ENCODE assay signal across 8 cellular contexts in genomic region chr5:8340739-8341344, GRCh38.
DNase-seq lines count a peak whose midpoint lies in the region; ATAC-seq lines count a peak whose summit lies in the region.

No MANE protein-coding gene starts in this region.

- peak; percentile 45 for ATAC-seq in stimulated activated naive B cell treated with anti-CD40 and anti-IgM and Interleukin-4, amounts not matched to agents 10 μg/mL and 1 μg/mL and 100 μg/mL, for 72 hours (replicated peaks)

- H3K27ac Mint-ChIP-seq in stimulated activated naive B cell treated with anti-CD40 and anti-IgM and Interleukin-4, amounts not matched to agents 10 μg/mL and 1 μg/mL and 100 μg/mL, for 72 hours: no peak overlapping the region

- H3K4me1 Mint-ChIP-seq in stimulated activated naive B cell treated with anti-CD40 and anti-IgM and Interleukin-4, amounts not matched to agents 10 μg/mL and 1 μg/mL and 100 μg/mL, for 72 hours: peaks cover 0 to 4% of the 10 kb centered on the region in 2 donors

- H3K9me3 Mint-ChIP-seq in stimulated activated naive B cell treated with anti-CD40 and anti-IgM and Interleukin-4, amounts not matched to agents 10 μg/mL and 1 μg/mL and 100 μg/mL, for 72 hours: peaks cover 2 to 4% of the 10 kb centered on the region in 2 donors

- no peaks in the 10 kb centered on the region for H3K36me3 Mint-ChIP-seq in stimulated activated naive B cell treated with anti-CD40 and anti-IgM and Interleukin-4, amounts not matched to agents 10 μg/mL and 1 μg/mL and 100 μg/mL, for 72 hours

- DNase-seq in DMS53 (lab: John Stamatoyannopoulos, UW) (peak; percentile 45), DMS53 treated with DMSO at 0.1 percent for 48 hours (lab: John Stamatoyannopoulos, UW; ENCODE audit: unreplicated experiment) (no peak), NCI-H526 treated with DMSO at 0.1 percent for 48 hours (lab: John Stamatoyannopoulos, UW) (peak; percentile 16), fibroblast of gingiva (ENCODE audit: low read depth) (peak; percentile 11), NCI-H446 treated with DMSO at 0.1 percent for 48 hours (lab: John Stamatoyannopoulos, UW) (no peak), NCI-H146 (lab: John Stamatoyannopoulos, UW) (no peak)
- no peak for DNase-seq in stimulated activated naive B cell treated with anti-CD40 and anti-IgM and Interleukin-4, amounts not matched to agents 10 μg/mL and 1 μg/mL and 100 μg/mL, for 72 hours
- no peak for DNase-seq in stimulated activated CD8-positive, alpha-beta memory T cell treated with anti-CD3 and anti-CD28 coated beads, Interleukin-4, amount 100 ng/mL, for 48 hours

- peaks cover 0 to 5% of the 10 kb centered on the region in 2 donors for H3K27me3 Mint-ChIP-seq in stimulated activated naive B cell treated with anti-CD40 and anti-IgM and Interleukin-4, amounts not matched to agents 10 μg/mL and 1 μg/mL and 100 μg/mL, for 72 hours

- no peak overlapping the region for H3K4me3 Mint-ChIP-seq in stimulated activated naive B cell treated with anti-CD40 and anti-IgM and Interleukin-4, amounts not matched to agents 10 μg/mL and 1 μg/mL and 100 μg/mL, for 72 hours

Comparison
In these comparisons a context has a peak if more than half of its experiments do, and no peak if none do; other contexts are left out.
1. DNase-seq: peak in DMS53 (single experiment), NCI-H526 treated with DMSO at 0.1 percent for 48 hours (single experiment) and fibroblast of gingiva (single experiment); none in DMS53 treated with DMSO at 0.1 percent for 48 hours (single experiment), stimulated activated naive B cell treated with anti-CD40 and anti-IgM and Interleukin-4, amounts not matched to agents 10 μg/mL and 1 μg/mL and 100 μg/mL, for 72 hours (single experiment), stimulated activated CD8-positive, alpha-beta memory T cell treated with anti-CD3 and anti-CD28 coated beads, Interleukin-4, amount 100 ng/mL, for 48 hours (single experiment), NCI-H446 treated with DMSO at 0.1 percent for 48 hours (single experiment) and NCI-H146 (single experiment).